Comparison of ENCODE assay signal across 8 cellular contexts in the genomic region with DNA sequence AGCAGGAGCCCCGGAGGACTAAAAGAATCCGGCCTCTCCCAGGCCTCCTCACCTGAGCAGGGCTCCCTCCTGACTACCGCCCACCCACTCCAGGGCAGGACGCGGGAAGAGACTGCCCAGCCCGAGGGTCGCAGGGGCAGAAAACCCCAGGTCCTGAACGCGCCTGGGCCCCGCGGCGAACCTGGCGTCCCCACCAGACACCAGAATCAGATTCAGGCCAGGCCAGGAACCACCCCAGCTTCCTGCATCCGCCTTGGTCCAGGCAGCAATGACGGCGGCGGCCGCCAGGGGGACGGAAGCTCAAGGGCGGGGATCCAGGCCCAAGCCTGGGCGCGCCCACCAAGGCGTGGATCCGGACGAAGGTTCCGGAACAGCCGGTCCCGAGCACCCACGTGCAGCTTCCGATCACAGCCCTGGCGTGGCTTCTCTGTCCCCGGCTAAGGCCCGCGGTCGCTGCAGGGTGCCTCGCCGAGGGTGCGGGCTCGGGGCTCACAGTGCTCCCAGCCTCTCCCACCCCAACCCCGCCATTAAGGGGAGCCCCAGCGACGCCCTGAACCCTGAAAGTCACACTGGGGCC. TPM values are rescaled to one million over a fixed set of nuclear protein-coding genes. Genes with fewer than 3 reads are reported as not detected.
A peak's percentile ranks its signal among the peaks of the same experiment; 100 is the strongest.
DNase-seq lines count a peak whose midpoint lies in the region; ATAC-seq lines count a peak whose summit lies in the region.

No MANE protein-coding gene starts in this region.

- H3K4me1 ChIP-seq in CD4-positive, alpha-beta memory T cell (ENCODE audit: insufficient read depth, low read length), result peaks cover 6% of the 10 kb centered on the region
- peaks cover 6% of the 10 kb centered on the region; the same call in 1 of the 2 replicates for H3K4me1 ChIP-seq in SJSA1 (replicated peaks)
- H3K4me1 ChIP-seq in thymus (ENCODE audit: control insufficient read depth, insufficient read depth, low read length), result peaks cover 5% of the 10 kb centered on the region

- ATAC-seq in GM21723 (IDR thresholded peaks at IDR 0.05; ENCODE audit: unreplicated experiment), result peak; percentile 65
- ATAC-seq in activated naive CD4-positive, alpha-beta T cell treated with anti-CD3 and anti-CD28 coated beads, Interleukin-2, amount 50 U/mL, for 72 hours, result peak; percentile 75 to 80
- peak; percentile 85 for ATAC-seq in Right ventricle myocardium inferior
- no peak for ATAC-seq in GM18502 (IDR thresholded peaks at IDR 0.05; ENCODE audit: poor library complexity, unreplicated experiment)

- H3K27ac ChIP-seq in CD4-positive, alpha-beta memory T cell (ENCODE audit: low read depth, low read length), result peak overlapping the region; percentile 48
- H3K27ac ChIP-seq in SJSA1 (no peak overlapping the region), thymus (ENCODE audit: low read depth) (peak overlapping the region; percentile 83)

- 10% methylated on average over 42 of the region's 42 CpGs for WGBS in thymus

- intact Hi-C loops in CD4-positive, alpha-beta memory T cell (cut with micrococcal nuclease), result loop anchor here (2.0 kb wide), 1 partner anchor 101 kb away; no protein-coding TSS in a partner anchor
- intact Hi-C loops in Right ventricle myocardium inferior (cut with DNase I), result loop anchor here (2.0 kb wide), 1 partner anchor 37 kb away; no protein-coding TSS in a partner anchor

- H3K27ac Mint-ChIP-seq in CD4-positive, alpha-beta memory T cell, result peak overlapping the region; percentile 78 to 95 (median 91)
- peak overlapping the region in 1 of 2 donors; percentile 85 for H3K27ac Mint-ChIP-seq in activated naive CD4-positive, alpha-beta T cell treated with anti-CD3 and anti-CD28 coated beads, Interleukin-2, amount 50 U/mL, for 72 hours

- no peaks in the 10 kb centered on the region for H3K36me3 ChIP-seq in CD4-positive, alpha-beta memory T cell (ENCODE audit: insufficient read depth, low read length)
- H3K36me3 ChIP-seq in SJSA1 (no peaks in the 10 kb centered on the region), thymus (ENCODE audit: control insufficient read depth, insufficient read depth) (no peaks in the 10 kb centered on the region)

- no peaks in the 10 kb centered on the region for H3K9me3 Mint-ChIP-seq in CD4-positive, alpha-beta memory T cell
- H3K9me3 Mint-ChIP-seq in activated naive CD4-positive, alpha-beta T cell treated with anti-CD3 and anti-CD28 coated beads, Interleukin-2, amount 50 U/mL, for 72 hours, result no peaks in the 10 kb centered on the region

- POLR2A ChIA-PET in CD4-positive, alpha-beta memory T cell (lab: Charles Lee; ENCODE audit: partially characterized antibody), result interaction anchor here (0.6 to 2.0 kb wide), 30 partner anchors 9 to 370 kb away, joined by 3 to 25 read pairs (median 5); a partner anchor contains a TSS

- DNase-seq in CD4-positive, alpha-beta memory T cell, result peak; percentile 87 to 94 (median 90)
- DNase-seq in SJSA1 (ENCODE audit: low read depth in 1 of 2, low spot score in 2 of 2), result peak; percentile 28 to 72
- peak; percentile 85 to 95 for DNase-seq in activated naive CD4-positive, alpha-beta T cell treated with anti-CD3 and anti-CD28 coated beads, Interleukin-2, amount 50 U/mL, for 72 hours (ENCODE audit: low spot score in 2 of 2)
- peak; percentile 96 for DNase-seq in Right ventricle myocardium inferior (ENCODE audit: missing footprints)
- peak; percentile 42 for DNase-seq in pons (ENCODE audit: low spot score)

- no peaks in the 10 kb centered on the region for H3K9me3 ChIP-seq in CD4-positive, alpha-beta memory T cell (ENCODE audit: control insufficient read depth in 1 of 2, low read length in 2 of 2)
- H3K9me3 ChIP-seq in SJSA1 (replicated peaks), result no peaks in the 10 kb centered on the region
- no peaks in the 10 kb centered on the region for H3K9me3 ChIP-seq in thymus (ENCODE audit: control insufficient read depth)

- H3K36me3 Mint-ChIP-seq in CD4-positive, alpha-beta memory T cell, result no peaks in the 10 kb centered on the region
- H3K36me3 Mint-ChIP-seq in activated naive CD4-positive, alpha-beta T cell treated with anti-CD3 and anti-CD28 coated beads, Interleukin-2, amount 50 U/mL, for 72 hours, result no peaks in the 10 kb centered on the region

- peak overlapping the region in 1 of 2 donors; percentile 47 for H3K4me3 ChIP-seq in CD4-positive, alpha-beta memory T cell (ENCODE audit: low read length in 2 of 2)
- no peak overlapping the region for H3K4me3 ChIP-seq in SJSA1
- H3K4me3 ChIP-seq in thymus (ENCODE audit: low read length), result peak overlapping the region; percentile 57

- no peaks in the 10 kb centered on the region for H3K27me3 ChIP-seq in CD4-positive, alpha-beta memory T cell (ENCODE audit: insufficient read depth, low read length)
- H3K27me3 ChIP-seq in SJSA1 (replicated peaks) (no peaks in the 10 kb centered on the region), thymus (ENCODE audit: control insufficient read depth, insufficient read depth) (no peaks in the 10 kb centered on the region)

- H3K4me1 Mint-ChIP-seq in CD4-positive, alpha-beta memory T cell, result peaks cover 6 to 8% (median 7%) of the 10 kb centered on the region in 4 donors

- CTCF ChIA-PET in CD4-positive, alpha-beta memory T cell (lab: Charles Lee; ENCODE audit: partially characterized antibody), result interaction anchor here (0.6 to 2.0 kb wide), 31 partner anchors 9 to 367 kb away, joined by 3 to 31 read pairs (median 5); a partner anchor contains a TSS

- no peaks in the 10 kb centered on the region for H3K27me3 Mint-ChIP-seq in CD4-positive, alpha-beta memory T cell

- peak overlapping the region; percentile 37 to 71 (median 64) for H3K4me3 Mint-ChIP-seq in CD4-positive, alpha-beta memory T cell

RNA-seq across cellular contexts. Expression of a gene that starts 3.6 kb away (rescaled TPM):
- total RNA-seq in CD4-positive, alpha-beta memory T cell, result not detected
- polyA plus RNA-seq in CD4-positive, alpha-beta memory T cell, result not detected
- total RNA-seq in SJSA1 (2014; rRNA removed; shearing (Covaris generic)), result not detected in 2 replicates
- not detected for total RNA-seq in activated naive CD4-positive, alpha-beta T cell treated with anti-CD3 and anti-CD28 coated beads, Interleukin-2, amount 50 U/mL, for 72 hours
- total RNA-seq in Right ventricle myocardium inferior, result not detected
- polyA plus RNA-seq in thymus, result 129 TPM

RNA-seq across cellular contexts. Expression of a gene that starts 19.3 kb away (rescaled TPM):
- total RNA-seq in CD4-positive, alpha-beta memory T cell, result not detected
- not detected for polyA plus RNA-seq in CD4-positive, alpha-beta memory T cell
- not detected in 2 replicates for total RNA-seq in SJSA1 (2014; rRNA removed; shearing (Covaris generic))
- not detected for total RNA-seq in activated naive CD4-positive, alpha-beta T cell treated with anti-CD3 and anti-CD28 coated beads, Interleukin-2, amount 50 U/mL, for 72 hours
- total RNA-seq in Right ventricle myocardium inferior, result not detected
- 234 TPM for polyA plus RNA-seq in thymus

RNA-seq across cellular contexts. Expression of a gene that starts 25.4 kb away (rescaled TPM):
- 10 to 100 TPM; 16.8 to 19.5 TPM for total RNA-seq in CD4-positive, alpha-beta memory T cell
- polyA plus RNA-seq in CD4-positive, alpha-beta memory T cell, result 1 to 10 TPM; 3.9 to 9.9 TPM
- not detected in 2 replicates for total RNA-seq in SJSA1 (2014; rRNA removed; shearing (Covaris generic))
- 1 to 10 TPM; 1.6 to 9.0 TPM for total RNA-seq in activated naive CD4-positive, alpha-beta T cell treated with anti-CD3 and anti-CD28 coated beads, Interleukin-2, amount 50 U/mL, for 72 hours
- total RNA-seq in Right ventricle myocardium inferior, result not detected
- 6.5 TPM for polyA plus RNA-seq in thymus

RNA-seq across cellular contexts. Expression of a gene that starts 43.0 kb away (rescaled TPM):
- total RNA-seq in CD4-positive, alpha-beta memory T cell, result 1 to 10 TPM; 4.7 to 6.1 TPM
- not detected for polyA plus RNA-seq in CD4-positive, alpha-beta memory T cell
- not detected in 2 replicates for total RNA-seq in SJSA1 (2014; rRNA removed; shearing (Covaris generic))
- total RNA-seq in activated naive CD4-positive, alpha-beta T cell treated with anti-CD3 and anti-CD28 coated beads, Interleukin-2, amount 50 U/mL, for 72 hours, result under 1 TPM; 0.59 to 0.66 TPM
- total RNA-seq in Right ventricle myocardium inferior, result 0.76 TPM
- polyA plus RNA-seq in thymus, result 6.8 TPM

Comparison
In these comparisons a context has a peak if more than half of its experiments do, and no peak if none do; other contexts are left out.
1. DNase-seq: peak in every context shown above with its lines; median percentile 96 in Right ventricle myocardium inferior; 90 in CD4-positive, alpha-beta memory T cell; 90 in activated naive CD4-positive, alpha-beta T cell treated with anti-CD3 and anti-CD28 coated beads, Interleukin-2, amount 50 U/mL, for 72 hours; 50 in SJSA1; 42 in pons.